In the genomic region with DNA sequence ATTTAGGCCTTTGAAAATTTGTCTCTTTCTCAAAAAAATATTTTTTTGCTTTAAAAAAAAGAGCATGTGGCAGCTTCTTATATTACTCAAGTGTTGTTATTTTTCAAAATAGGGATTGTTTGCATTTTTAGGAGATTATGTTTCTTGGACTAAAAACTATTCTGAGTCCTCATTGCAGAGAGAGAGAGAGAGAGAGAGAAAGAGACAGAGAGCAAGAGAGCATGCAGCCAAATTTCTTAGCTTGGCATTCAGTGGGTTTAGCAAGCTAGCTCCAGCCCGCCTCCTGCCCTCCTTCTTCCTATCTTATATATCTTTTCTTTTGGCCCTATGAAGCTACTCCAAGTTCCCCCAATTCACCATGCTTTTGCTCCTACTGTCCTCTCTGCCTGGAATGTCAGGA, we compare ENCODE assay signal across 19 cellular contexts. TPM values are rescaled to one million over a fixed set of nuclear protein-coding genes. Genes with fewer than 3 reads are reported as not detected.
DNase-seq lines count a peak whose midpoint lies in the region; ATAC-seq, FAIRE-seq and TF ChIP-seq lines count a peak whose summit lies in the region.
"Had no signal": no experiment of that assay in that cellular context is flagged by ENCODE, and none has a peak within 500 bp of the region (broad histone marks: within the 10 kb centered on the region; RNA-seq: fewer than 3 reads in every experiment).

No MANE protein-coding gene starts in this region.

- intact Hi-C loops in HCT116 (cut with micrococcal nuclease), result loop anchor here (2.0 kb wide), 1 partner anchor 136 kb away; no protein-coding TSS in a partner anchor
- intact Hi-C loops in testis (cut with DNase I; ENCODE audit: low total_unique reads), result no loop called here

- H3K4me3 ChIP-seq in HCT116 (replicated peaks in 1 of 2; ENCODE audit: low read depth in 1 of 2, low read length in 2 of 2), result no peak overlapping the region
- H3K4me3 ChIP-seq in H1 (ENCODE audit: extremely low read depth in 1 of 4, insufficient read depth in 2 of 4, low read depth in 3 of 4, low read length in 4 of 4), result no peak overlapping the region
- no peak overlapping the region for H3K4me3 ChIP-seq in osteoblast (ENCODE audit: insufficient read depth, low read length)
- H3K4me3 ChIP-seq in testis, result no peak overlapping the region
- H3K4me3 ChIP-seq: Peyer's patch had no signal

- no TSS peak for BruUV-seq in HCT116 (replicated peaks; lab: Mats Ljungman, UMichigan)

- no peak for TF ChIP-seq RAD21 in HCT116 (IDR thresholded peaks at IDR 0.05; ENCODE audit: low read depth)
- TF ChIP-seq RAD21 in H1 (IDR thresholded peaks at IDR 0.05 in 1 of 2, conservative IDR thresholded peaks at IDR 0.05 in 1 of 2; ENCODE audit: low read depth in 2 of 2, low read length in 2 of 2), result no peak

- H3K36me3 ChIP-seq in HCT116 (ENCODE audit: control insufficient read depth in 1 of 2, insufficient read depth in 2 of 2, low read length in 2 of 2) (no peaks in the 10 kb centered on the region), H1 (ENCODE audit: control insufficient read depth in 2 of 4, insufficient read depth in 4 of 4, low read length in 3 of 4) (no peaks in the 10 kb centered on the region), osteoblast (ENCODE audit: insufficient read depth, low read length) (peaks cover 68% of the 10 kb centered on the region), testis (ENCODE audit: low read depth, missing control alignments) (no peaks in the 10 kb centered on the region)
- H3K36me3 ChIP-seq: Peyer's patch had no signal

- no peak overlapping the region for H4K8ac ChIP-seq in H1 (ENCODE audit: extremely low read depth, insufficient read depth, low read length)

- H2BK120ac ChIP-seq in H1 (replicated peaks; ENCODE audit: low read depth, low read length), result no peak overlapping the region

- H3K18ac ChIP-seq in H1 (ENCODE audit: extremely low read depth, low read length), result no peak overlapping the region

- no peak overlapping the region for H3K23ac ChIP-seq in H1 (ENCODE audit: insufficient read length)

- no peak for FAIRE-seq in H1 (lab: Jason Lieb, UNC)
- FAIRE-seq: GM19239 had no signal

- DNase-seq in AG08395 (ENCODE audit: low spot score), result peak; percentile 37
- DNase-seq in HCT116 (ENCODE audit: low read depth, low spot score), result no peak
- no peak for DNase-seq in H1 (ENCODE audit: low read depth in 1 of 2, low spot score in 2 of 2)
- DNase-seq in osteoblast (ENCODE audit: insufficient read length, low spot score, missing footprints), result peak; percentile 73
- no peak for DNase-seq in GM10248 (ENCODE audit: extremely low spot score)
- no peak for DNase-seq in testis
- DNase-seq in NCI-H1417 treated with DMSO at 0.1 percent for 48 hours (lab: John Stamatoyannopoulos, UW), result no peak
- DNase-seq: 8988T; CD4-positive, CD25-positive, alpha-beta regulatory T cell; MM.1S; NCI-H1105 treated with DMSO at 0.1 percent for 48 hours; NCI-H187 treated with DMSO at 0.1 percent for 48 hours; NCI-H446; NCI-H774; Peyer's patch; Right ventricle myocardium superior; SK-N-SH had no signal

- no peak overlapping the region for H2BK5ac ChIP-seq in H1 (ENCODE audit: low read depth, low read length)

- peaks cover 13 to 26% of the 10 kb centered on the region in 2 experiments for H3K4me1 ChIP-seq in HCT116 (ENCODE audit: control insufficient read depth in 1 of 2, insufficient read depth in 2 of 2, low read length in 2 of 2)
- peaks cover 2 to 15% (median 10%) of the 10 kb centered on the region in 4 experiments for H3K4me1 ChIP-seq in H1 (replicated peaks in 1 of 4; ENCODE audit: control insufficient read depth in 3 of 4, insufficient read depth in 4 of 4, low read length in 3 of 4)
- H3K4me1 ChIP-seq in osteoblast (ENCODE audit: insufficient read depth, low read length), result peaks cover 10% of the 10 kb centered on the region
- H3K4me1 ChIP-seq in testis, result no peaks in the 10 kb centered on the region

- no peak for TF ChIP-seq POLR2A in HCT116 (IDR thresholded peaks at IDR 0.05; ENCODE audit: borderline replicate concordance, extremely low read depth, insufficient read depth, insufficient read length)
- no peak for TF ChIP-seq POLR2A in H1 (IDR thresholded peaks at IDR 0.05; ENCODE audit: control extremely low read depth in 1 of 2, low read depth in 2 of 2, low read length in 2 of 2)
- TF ChIP-seq POLR2A in testis (IDR thresholded peaks at IDR 0.05), result no peak

- no peaks in the 10 kb centered on the region for H3K9me3 ChIP-seq in HCT116 (ENCODE audit: control insufficient read depth in 1 of 2, insufficient read depth in 1 of 2, low read depth in 1 of 2, low read length in 2 of 2)
- H3K9me3 ChIP-seq in H1 (ENCODE audit: insufficient read depth in 2 of 2, low read depth in 1 of 2, low read length in 1 of 2), result no peaks in the 10 kb centered on the region
- no peaks in the 10 kb centered on the region for H3K9me3 ChIP-seq in osteoblast (ENCODE audit: low read depth, low read length)
- H3K9me3 ChIP-seq in testis, result no peaks in the 10 kb centered on the region
- H3K9me3 ChIP-seq: Peyer's patch, SK-N-SH had no signal

- no peak overlapping the region for H4K5ac ChIP-seq in H1 (ENCODE audit: insufficient read length, low read depth, low read length)

- no peak for ATAC-seq in HCT116
- no peak for ATAC-seq in HG03565 (IDR thresholded peaks at IDR 0.05; ENCODE audit: unreplicated experiment)

- CTCF ChIA-PET in HCT116 (lab: Charles Lee) (interaction anchor here (1.0 kb wide), 1 partner anchor 136 kb away, joined by 5 read pairs; no protein-coding TSS in a partner anchor), H1 (lab: Charles Lee; ENCODE audit: partially characterized antibody) (interaction anchor here (0.6 to 2.0 kb wide), 13 partner anchors 8 to 137 kb away, joined by 3 to 10 read pairs (median 5); a partner anchor contains a TSS), GM10248 (lab: Yijun Ruan, JAX) (interaction anchor here (1.1 kb wide), 1 partner anchor 13 kb away, joined by 3 read pairs; no protein-coding TSS in a partner anchor)

- H3K4me2 ChIP-seq in HCT116 (ENCODE audit: low read length) (no peak overlapping the region), H1 (ENCODE audit: insufficient read depth in 1 of 2, low read depth in 2 of 2, low read length in 2 of 2) (no peak overlapping the region), osteoblast (ENCODE audit: insufficient read depth, low read length) (no peak overlapping the region)
- H3K4me2 ChIP-seq: SK-N-SH had no signal

- H3K9me2 ChIP-seq in HCT116 (ENCODE audit: insufficient read depth), result no peaks in the 10 kb centered on the region
- H3K9me2 ChIP-seq: SK-N-SH had no signal

- 92% methylated on average over 1 of the region's 1 CpG; no CpG with 5 or more reads in 1 of the 2 experiments for WGBS in H1 (ENCODE audit: extremely low coverage in 1 of 2, insufficient coverage in 1 of 2, insufficient read length in 1 of 2, insufficient replicate concordance in 2 of 2, low coverage in 1 of 2, low lambda C conversion rate in 2 of 2, missing lambda C conversion rate in 1 of 2), 2 experiments
- 88% methylated on average over 1 of the region's 1 CpG for WGBS in testis, 2 donors

- H4K20me1 ChIP-seq in HCT116 (ENCODE audit: insufficient read depth) (no peaks in the 10 kb centered on the region), H1 (replicated peaks in 1 of 2; ENCODE audit: control insufficient read depth in 1 of 2, insufficient read depth in 2 of 2, low read length in 2 of 2) (no peaks in the 10 kb centered on the region), osteoblast (ENCODE audit: insufficient read depth, low read length) (peaks cover 82% of the 10 kb centered on the region)

- H3K27me3 ChIP-seq in HCT116 (ENCODE audit: insufficient read depth, low read length) (no peaks in the 10 kb centered on the region), H1 (replicated peaks in 1 of 4; ENCODE audit: control insufficient read depth in 3 of 4, extremely low read depth in 1 of 4, insufficient read depth in 3 of 4, low read length in 3 of 4) (no peaks in the 10 kb centered on the region), osteoblast (ENCODE audit: insufficient read depth, low read length) (no peaks in the 10 kb centered on the region), testis (no peaks in the 10 kb centered on the region)
- H3K27me3 ChIP-seq: Peyer's patch had no signal

- no peak overlapping the region for H2BK12ac ChIP-seq in H1 (ENCODE audit: low read depth, low read length)

- RAD21 ChIA-PET in HCT116 (lab: Charles Lee; ENCODE audit: low non-redundant PET in 1 of 2, low total read pairs in 2 of 2, uncharacterized antibody in 2 of 2, unreplicated experiment in 2 of 2), result no interaction called here

- H3K14ac ChIP-seq in H1 (ENCODE audit: insufficient read length), result no peak overlapping the region

- no peak overlapping the region for H2BK15ac ChIP-seq in H1 (ENCODE audit: low read length)

- H3K79me1 ChIP-seq in H1 (ENCODE audit: low read depth, low read length), result no peaks in the 10 kb centered on the region

- no peak overlapping the region for H3K27ac ChIP-seq in HCT116 (ENCODE audit: low read depth, low read length)
- H3K27ac ChIP-seq in H1 (ENCODE audit: low read depth, low read length), result no peak overlapping the region
- H3K27ac ChIP-seq in osteoblast (ENCODE audit: low read depth, low read length), result no peak overlapping the region
- H3K27ac ChIP-seq in testis, result no peak overlapping the region
- H3K27ac ChIP-seq: Peyer's patch had no signal

- no peak overlapping the region for H4K91ac ChIP-seq in H1 (replicated peaks; ENCODE audit: insufficient read length, low read length)

- H2AK5ac ChIP-seq in H1 (ENCODE audit: low read depth, low read length), result no peak overlapping the region

- H3K23me2 ChIP-seq in H1 (ENCODE audit: low read depth, low read length), result no peaks in the 10 kb centered on the region

- no peak for TF ChIP-seq CTCF in HCT116 (IDR thresholded peaks at IDR 0.05 in 2 of 3, conservative IDR thresholded peaks at IDR 0.05 in 1 of 3; ENCODE audit: borderline replicate concordance in 1 of 3, insufficient read depth in 1 of 3, low read depth in 2 of 3, low read length in 2 of 3)
- TF ChIP-seq CTCF in H1 (IDR thresholded peaks at IDR 0.05; ENCODE audit: control extremely low read depth in 1 of 3, insufficient read depth in 1 of 3, low read depth in 1 of 3, low read length in 3 of 3), result no peak
- no peak for TF ChIP-seq CTCF in osteoblast (IDR thresholded peaks at IDR 0.05; ENCODE audit: extremely low read depth, low read depth, low read length)
- TF ChIP-seq CTCF in GM10248 (IDR thresholded peaks at IDR 0.05; ENCODE audit: control extremely low read depth, extremely low read depth, low read depth, missing control alignments), result no peak
- TF ChIP-seq CTCF in testis (IDR thresholded peaks at IDR 0.05), result no peak

- POLR2A ChIA-PET in HCT116 (lab: Charles Lee) (interaction anchor here (1.8 kb wide), 1 partner anchor 9 kb away, joined by 5 read pairs; no protein-coding TSS in a partner anchor), H1 (lab: Charles Lee; ENCODE audit: partially characterized antibody) (interaction anchor here (1.0 kb wide), 1 partner anchor 148 kb away, joined by 3 read pairs; no protein-coding TSS in a partner anchor), GM10248 (lab: Yijun Ruan, JAX) (no interaction called here)

- H2AFZ ChIP-seq in HCT116 (ENCODE audit: low read depth, low read length, poor library complexity, severe bottlenecking) (peak overlapping the region; percentile 54), H1 (ENCODE audit: low read length) (0 out of 2 replicates have a peak overlapping the region, but pooled peaks have one; percentile 97), osteoblast (ENCODE audit: low read length) (no peak overlapping the region)

- no peak overlapping the region for H3K4ac ChIP-seq in H1 (replicated peaks; ENCODE audit: insufficient read length, low read depth, low read length)

- H3K79me2 ChIP-seq in HCT116 (ENCODE audit: insufficient read depth, low read length) (no peaks in the 10 kb centered on the region), H1 (ENCODE audit: control insufficient read depth in 1 of 2, insufficient read depth in 2 of 2, low read length in 2 of 2) (no peaks in the 10 kb centered on the region), osteoblast (ENCODE audit: insufficient read depth, low read length) (peaks cover 4% of the 10 kb centered on the region)

- no peak overlapping the region for H3K56ac ChIP-seq in H1 (replicated peaks; ENCODE audit: insufficient read length, low read depth, low read length)

- H3K9ac ChIP-seq in HCT116 (ENCODE audit: low read length) (no peak overlapping the region), H1 (replicated peaks in 1 of 4; ENCODE audit: extremely low read depth in 1 of 4, low read depth in 3 of 4, low read length in 3 of 4) (no peak overlapping the region)
- H3K9ac ChIP-seq: SK-N-SH had no signal

- H2BK20ac ChIP-seq in H1 (ENCODE audit: low read length), result no peak overlapping the region

- TF ChIP-seq EP300 in H1 (IDR thresholded peaks at IDR 0.05; ENCODE audit: borderline replicate concordance in 1 of 2, low read depth in 2 of 2, low read length in 2 of 2), result no peak

RNA-seq across cellular contexts. Expression of a gene that starts 55.7 kb away (rescaled TPM):
- total RNA-seq in HCT116 (2021; ENCODE audit: unreplicated experiment) (3.5 TPM), osteoblast (579 and 687 TPM in 2 replicates), testis (10 to 100 TPM in 1 of 2 donors, 1 to 10 TPM in 1; 8.3 to 21.5 TPM)
- polyA plus RNA-seq in HCT116 (2012), result 4.1 and 4.6 TPM in 2 replicates
- total RNA-seq in H1 (2021; fragmentation: NEBNext Ultra II Directional; extraction: Animal tissue kit (Norgen Biotek cat#: 25700)), result 0.60 and 1.8 TPM in 2 replicates
- polyA plus RNA-seq in H1 (2011; rRNA removed) (0.11 and 0.16 TPM in 2 replicates), testis (ENCODE audit: insufficient read depth, low read depth, low replicate concordance) (7.5 TPM)
- 0.40 TPM for polyA plus RNA-seq in H1 (2011; cell fraction: cytosol; rRNA removed)
- 0.37 TPM for polyA plus RNA-seq in H1 (2011; cell fraction: nucleus; rRNA removed)
- polyA plus RNA-seq in H1 (2012, experiment 1 of 2), result 1.2 to 1.6 TPM (median 1.3 TPM) in 4 replicates
- polyA plus RNA-seq in H1 (2012, experiment 2 of 2), result 0.24 TPM
- polyA plus RNA-seq in H1 (2013, experiment 1 of 2), result 2.0 TPM
- polyA plus RNA-seq in H1 (2013, experiment 2 of 2), result 1.8 TPM
- polyA minus RNA-seq in H1 (2011; rRNA and poly(A)+ RNA removed), result 0.20 and 0.88 TPM in 2 replicates
- polyA minus RNA-seq in H1 (2011; cell fraction: cytosol; rRNA and poly(A)+ RNA removed), result not detected
- 1.00 TPM for polyA minus RNA-seq in H1 (2011; cell fraction: nucleus; rRNA and poly(A)+ RNA removed)
- total RNA-seq: Right ventricle myocardium superior had no signal

Comparison
In these comparisons a context has a peak if more than half of its experiments do, and no peak if none do; other contexts are left out.
1. DNase-seq: peak in AG08395 (single experiment) and osteoblast (single experiment); none in HCT116 (single experiment), H1 (0 of 2), GM10248 (single experiment), testis (single experiment) and NCI-H1417 treated with DMSO at 0.1 percent for 48 hours (single experiment).
2. RNA of a gene that starts 55.7 kb away (total RNA-seq): 579 to 687 TPM in osteoblast; 8.3 to 21.5 TPM in testis, 3.5 TPM in HCT116 (single experiment) and 0.60 to 1.8 TPM in H1; every median in the first group is over 10 times any median in the second.